Comparison of ENCODE assay signal across 23 cellular contexts in the genomic region with DNA sequence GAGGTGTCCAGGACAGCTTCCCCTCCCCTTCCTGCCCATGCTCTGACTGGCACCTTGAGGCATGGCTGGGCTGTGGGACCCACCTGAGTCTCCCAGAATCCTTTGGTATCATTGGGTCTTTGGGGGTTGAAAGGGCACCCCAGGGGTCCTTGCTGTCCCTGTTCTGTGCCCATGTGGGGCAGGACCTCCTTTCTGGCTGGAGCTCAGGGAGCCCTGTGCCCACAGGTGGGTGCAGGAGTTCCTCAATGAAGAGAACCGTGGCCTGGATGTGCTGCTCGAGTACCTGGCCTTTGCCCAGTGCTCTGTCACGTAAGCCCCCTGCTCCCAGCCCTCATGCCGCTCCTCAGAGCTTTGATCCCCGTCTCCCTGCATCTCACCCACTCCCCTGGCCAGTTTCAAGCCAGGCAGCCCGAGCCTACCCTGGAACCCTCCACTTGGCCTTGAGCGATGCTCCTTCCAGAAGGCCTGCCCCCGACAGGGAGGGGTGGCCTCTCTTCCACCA. TPM values are rescaled to one million over a fixed set of nuclear protein-coding genes. Genes with fewer than 3 reads are reported as not detected.
A peak's percentile ranks its signal among the peaks of the same experiment; 100 is the strongest.
DNase-seq lines count a peak whose midpoint lies in the region; ATAC-seq and TF ChIP-seq lines count a peak whose summit lies in the region.
"Had no signal": no experiment of that assay in that cellular context is flagged by ENCODE, and none has a peak within 500 bp of the region (broad histone marks: within the 10 kb centered on the region; RNA-seq: fewer than 3 reads in every experiment).

No MANE protein-coding gene starts in this region.

- H3K4me1 Mint-ChIP-seq in activated naive CD4-positive, alpha-beta T cell treated with anti-CD3 and anti-CD28 coated beads for 36 hours (ENCODE audit: low read depth) = peaks cover 69% of the 10 kb centered on the region
- H3K4me1 Mint-ChIP-seq in T-cell (peaks cover 79 to 81% (median 79%) of the 10 kb centered on the region in 3 donors), type B pancreatic cell (ENCODE audit: unreplicated experiment) (no peaks in the 10 kb centered on the region)
- H3K4me1 Mint-ChIP-seq in effector memory CD8-positive, alpha-beta T cell (ENCODE audit: low read depth in 2 of 2) = peaks cover 67 to 69% of the 10 kb centered on the region in 2 donors
- peaks cover 91% of the 10 kb centered on the region for H3K4me1 Mint-ChIP-seq in stimulated activated effector memory CD8-positive, alpha-beta T cell treated with anti-CD3 and anti-CD28 coated beads, Interleukin-12 subunit alpha, Interleukin-12 subunit beta, amount 100 ng/mL, for 72 hours

- intact Hi-C loops in activated naive CD4-positive, alpha-beta T cell treated with anti-CD3 and anti-CD28 coated beads for 36 hours (cut with micrococcal nuclease) = no loop called here

- no peak for ATAC-seq in T-cell (replicated peaks in 1 of 4)
- no peak for ATAC-seq in effector memory CD8-positive, alpha-beta T cell (replicated peaks)
- ATAC-seq in stimulated activated effector memory CD8-positive, alpha-beta T cell treated with anti-CD3 and anti-CD28 coated beads, Interleukin-12 subunit alpha, Interleukin-12 subunit beta, amount 100 ng/mL, for 72 hours = no peak
- no peak for ATAC-seq in GM18520 (IDR thresholded peaks at IDR 0.05; ENCODE audit: unreplicated experiment)
- ATAC-seq in HG03342 (IDR thresholded peaks at IDR 0.05; ENCODE audit: unreplicated experiment) = no peak
- ATAC-seq: sciatic nerve, WTC11 had no signal

- TF ChIP-seq CTCF in type B pancreatic cell (conservative IDR thresholded peaks at IDR 0.05) = no peak

- CTCF ChIA-PET in activated naive CD4-positive, alpha-beta T cell treated with anti-CD3 and anti-CD28 coated beads for 36 hours (lab: Charles Lee) = interaction anchor here (0.7 to 11.9 kb wide), 6 partner anchors 12 to 156 kb away, joined by 3 to 412 read pairs (median 5); a partner anchor contains a TSS
- CTCF ChIA-PET in T-cell (lab: Charles Lee) = interaction anchor here (0.6 to 10.1 kb wide), 4 partner anchors 14 to 141 kb away, joined by 3 to 117 read pairs (median 4); a partner anchor contains a TSS

- H3K27me3 Mint-ChIP-seq in activated naive CD4-positive, alpha-beta T cell treated with anti-CD3 and anti-CD28 coated beads for 36 hours (ENCODE audit: low read depth) = no peaks in the 10 kb centered on the region
- H3K27me3 Mint-ChIP-seq in T-cell = no peaks in the 10 kb centered on the region
- no peaks in the 10 kb centered on the region for H3K27me3 Mint-ChIP-seq in effector memory CD8-positive, alpha-beta T cell
- H3K27me3 Mint-ChIP-seq in type B pancreatic cell = peaks cover 41% of the 10 kb centered on the region

- H3K9me3 Mint-ChIP-seq in activated naive CD4-positive, alpha-beta T cell treated with anti-CD3 and anti-CD28 coated beads for 36 hours = no peaks in the 10 kb centered on the region
- H3K9me3 Mint-ChIP-seq in T-cell (no peaks in the 10 kb centered on the region), type B pancreatic cell (no peaks in the 10 kb centered on the region)
- H3K9me3 Mint-ChIP-seq in effector memory CD8-positive, alpha-beta T cell = no peaks in the 10 kb centered on the region
- no peaks in the 10 kb centered on the region for H3K9me3 Mint-ChIP-seq in stimulated activated effector memory CD8-positive, alpha-beta T cell treated with anti-CD3 and anti-CD28 coated beads, Interleukin-12 subunit alpha, Interleukin-12 subunit beta, amount 100 ng/mL, for 72 hours
- H3K9me3 Mint-ChIP-seq: H9, WTC11 had no signal

- DNase-seq in activated naive CD4-positive, alpha-beta T cell treated with anti-CD3 and anti-CD28 coated beads for 36 hours = no peak
- no peak for DNase-seq in activated naive CD4-positive, alpha-beta T cell treated with Interleukin-2 at 50 U/mL for 16 hours
- DNase-seq in T-cell (no peak), type B pancreatic cell (ENCODE audit: extremely low spot score, unreplicated experiment) (no peak)
- no peak for DNase-seq in effector memory CD8-positive, alpha-beta T cell
- no peak for DNase-seq in stimulated activated effector memory CD8-positive, alpha-beta T cell treated with anti-CD3 and anti-CD28 coated beads, Interleukin-12 subunit alpha, Interleukin-12 subunit beta, amount 100 ng/mL, for 72 hours (ENCODE audit: low spot score in 2 of 2)
- DNase-seq: amniotic stem cell, Caco-2, H9, KG1, NCI-H2081 treated with DMSO at 0.1 percent for 48 hours, NCI-H510A treated with DMSO at 0.1 percent for 48 hours, ovary had no signal

- POLR2A ChIA-PET in T-cell (lab: Charles Lee) = interaction anchor here in 1 of 2 donors (0.5 kb wide), 1 partner anchor 87 kb away, joined by 3 read pairs; no protein-coding TSS in a partner anchor

- peak overlapping the region; percentile 89 for H3K27ac Mint-ChIP-seq in activated naive CD4-positive, alpha-beta T cell treated with anti-CD3 and anti-CD28 coated beads for 36 hours
- H3K27ac Mint-ChIP-seq in T-cell = peak overlapping the region; percentile 84 to 99
- H3K27ac Mint-ChIP-seq in effector memory CD8-positive, alpha-beta T cell = peak overlapping the region; percentile 82 to 100
- peak overlapping the region; percentile 100 for H3K27ac Mint-ChIP-seq in stimulated activated effector memory CD8-positive, alpha-beta T cell treated with anti-CD3 and anti-CD28 coated beads, Interleukin-12 subunit alpha, Interleukin-12 subunit beta, amount 100 ng/mL, for 72 hours
- no peak overlapping the region for H3K27ac Mint-ChIP-seq in type B pancreatic cell
- H3K27ac Mint-ChIP-seq: H9, WTC11 had no signal

- H3K36me3 Mint-ChIP-seq in activated naive CD4-positive, alpha-beta T cell treated with anti-CD3 and anti-CD28 coated beads for 36 hours (ENCODE audit: low read depth) = peaks cover 39% of the 10 kb centered on the region
- H3K36me3 Mint-ChIP-seq in T-cell = peaks cover 31% of the 10 kb centered on the region
- peaks cover 82% of the 10 kb centered on the region for H3K36me3 Mint-ChIP-seq in effector memory CD8-positive, alpha-beta T cell (ENCODE audit: insufficient read depth)
- peaks cover 98% of the 10 kb centered on the region for H3K36me3 Mint-ChIP-seq in stimulated activated effector memory CD8-positive, alpha-beta T cell treated with anti-CD3 and anti-CD28 coated beads, Interleukin-12 subunit alpha, Interleukin-12 subunit beta, amount 100 ng/mL, for 72 hours
- H3K36me3 Mint-ChIP-seq in type B pancreatic cell = no peaks in the 10 kb centered on the region
- H3K36me3 Mint-ChIP-seq: WTC11 had no signal

- H3K4me3 Mint-ChIP-seq in activated naive CD4-positive, alpha-beta T cell treated with anti-CD3 and anti-CD28 coated beads for 36 hours = no peak overlapping the region
- H3K4me3 Mint-ChIP-seq in T-cell (no peak overlapping the region), type B pancreatic cell (no peak overlapping the region)
- H3K4me3 Mint-ChIP-seq in effector memory CD8-positive, alpha-beta T cell = peak overlapping the region in 1 of 2 donors; percentile 49
- H3K4me3 Mint-ChIP-seq in stimulated activated effector memory CD8-positive, alpha-beta T cell treated with anti-CD3 and anti-CD28 coated beads, Interleukin-12 subunit alpha, Interleukin-12 subunit beta, amount 100 ng/mL, for 72 hours = peak overlapping the region; percentile 91
- H3K4me3 Mint-ChIP-seq: H9, WTC11 had no signal

RNA-seq across cellular contexts. Expression of a gene that starts 11.8 kb away (rescaled TPM):
- 100 to 1,000 TPM; 228 to 242 TPM for total RNA-seq in activated naive CD4-positive, alpha-beta T cell treated with anti-CD3 and anti-CD28 coated beads for 36 hours
- total RNA-seq in T-cell (100 to 1,000 TPM; 362 to 473 (median 457) TPM), type B pancreatic cell (ENCODE audit: low replicate concordance) (1.9 and 6.0 TPM in 2 replicates)

RNA-seq across cellular contexts. Expression of a gene that starts 28.4 kb away (rescaled TPM):
- under 1 TPM in 1 of 2 experiments, not detected in 1; 0.12 TPM for total RNA-seq in activated naive CD4-positive, alpha-beta T cell treated with anti-CD3 and anti-CD28 coated beads for 36 hours
- total RNA-seq in T-cell (under 1 TPM in 4 of 5 donors, not detected in 1; 0.37 to 0.55 (median 0.42) TPM), type B pancreatic cell (ENCODE audit: low replicate concordance) (not detected in 2 replicates)
- total RNA-seq: Caco-2, cardiac septum, liver, mucosa of gallbladder, Right ventricle myocardium superior, sciatic nerve, subcutaneous adipose tissue, vagina had no signal

Comparison
In these comparisons a context has a peak if more than half of its experiments do, and no peak if none do; other contexts are left out.
1. RNA of a gene that starts 11.8 kb away (total RNA-seq): 362 to 473 TPM in T-cell and 228 to 242 TPM in activated naive CD4-positive, alpha-beta T cell treated with anti-CD3 and anti-CD28 coated beads for 36 hours; 1.9 to 6.0 TPM in type B pancreatic cell; every median in the first group is over 10 times any median in the second.